Comparison of ENCODE assay signal across 1 cellular context in the genomic region with DNA sequence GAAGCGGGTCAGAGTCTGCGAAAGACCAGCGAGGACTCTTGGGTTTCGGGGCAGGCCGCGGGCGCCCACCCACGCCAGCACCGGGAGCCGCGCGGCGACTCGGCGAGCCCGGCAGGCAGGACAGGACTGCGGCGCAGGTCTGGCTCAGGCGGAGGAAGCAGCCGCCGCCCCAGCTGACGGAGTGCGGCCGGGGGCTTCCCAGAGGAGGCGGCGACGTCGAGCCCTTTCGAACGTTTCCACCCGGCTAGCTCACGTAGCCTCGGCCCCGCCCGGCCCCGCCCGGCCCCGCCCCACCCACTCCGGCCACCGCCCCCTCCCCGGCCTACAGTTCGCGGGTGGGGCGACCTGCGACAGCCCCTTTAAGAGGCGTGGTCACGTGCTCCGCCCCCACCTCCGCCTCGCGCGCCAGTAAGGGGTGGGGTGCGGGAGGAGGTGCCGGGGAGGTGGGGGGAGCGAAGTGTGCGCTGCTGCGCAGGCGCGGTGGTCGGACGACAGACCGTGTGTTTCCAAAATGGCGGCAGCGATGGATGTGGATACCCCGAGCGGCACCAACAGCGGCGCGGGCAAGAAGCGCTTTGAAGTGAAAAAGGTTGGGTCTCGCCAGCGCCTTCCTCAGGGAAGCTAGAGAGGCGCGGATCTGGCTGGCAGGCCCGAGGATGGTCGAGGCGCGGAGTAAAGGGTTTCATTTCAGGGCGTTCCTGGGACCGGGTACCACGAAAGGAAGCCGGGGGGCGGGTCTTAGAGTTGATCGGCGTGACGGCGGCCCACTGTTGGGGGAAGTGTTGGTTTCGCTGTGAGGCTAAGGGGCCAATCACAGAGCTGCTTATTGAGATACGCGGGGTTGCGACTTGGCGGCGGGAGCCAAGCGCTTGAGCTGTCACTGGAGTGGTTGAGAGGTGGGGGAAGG.
TF ChIP-seq lines count a peak whose summit lies in the region.

A gene (plus strand): TSS at position 491 of the 907 bp plus-strand sequence. CDS start 21 bp downstream, at position 512.

TF ChIP-seq in K562, 482 proteins besides CTCF, POLR2A, EP300 and RAD21 (continued from another document and continues in another):
- TF ChIP-seq, protein P1, sequence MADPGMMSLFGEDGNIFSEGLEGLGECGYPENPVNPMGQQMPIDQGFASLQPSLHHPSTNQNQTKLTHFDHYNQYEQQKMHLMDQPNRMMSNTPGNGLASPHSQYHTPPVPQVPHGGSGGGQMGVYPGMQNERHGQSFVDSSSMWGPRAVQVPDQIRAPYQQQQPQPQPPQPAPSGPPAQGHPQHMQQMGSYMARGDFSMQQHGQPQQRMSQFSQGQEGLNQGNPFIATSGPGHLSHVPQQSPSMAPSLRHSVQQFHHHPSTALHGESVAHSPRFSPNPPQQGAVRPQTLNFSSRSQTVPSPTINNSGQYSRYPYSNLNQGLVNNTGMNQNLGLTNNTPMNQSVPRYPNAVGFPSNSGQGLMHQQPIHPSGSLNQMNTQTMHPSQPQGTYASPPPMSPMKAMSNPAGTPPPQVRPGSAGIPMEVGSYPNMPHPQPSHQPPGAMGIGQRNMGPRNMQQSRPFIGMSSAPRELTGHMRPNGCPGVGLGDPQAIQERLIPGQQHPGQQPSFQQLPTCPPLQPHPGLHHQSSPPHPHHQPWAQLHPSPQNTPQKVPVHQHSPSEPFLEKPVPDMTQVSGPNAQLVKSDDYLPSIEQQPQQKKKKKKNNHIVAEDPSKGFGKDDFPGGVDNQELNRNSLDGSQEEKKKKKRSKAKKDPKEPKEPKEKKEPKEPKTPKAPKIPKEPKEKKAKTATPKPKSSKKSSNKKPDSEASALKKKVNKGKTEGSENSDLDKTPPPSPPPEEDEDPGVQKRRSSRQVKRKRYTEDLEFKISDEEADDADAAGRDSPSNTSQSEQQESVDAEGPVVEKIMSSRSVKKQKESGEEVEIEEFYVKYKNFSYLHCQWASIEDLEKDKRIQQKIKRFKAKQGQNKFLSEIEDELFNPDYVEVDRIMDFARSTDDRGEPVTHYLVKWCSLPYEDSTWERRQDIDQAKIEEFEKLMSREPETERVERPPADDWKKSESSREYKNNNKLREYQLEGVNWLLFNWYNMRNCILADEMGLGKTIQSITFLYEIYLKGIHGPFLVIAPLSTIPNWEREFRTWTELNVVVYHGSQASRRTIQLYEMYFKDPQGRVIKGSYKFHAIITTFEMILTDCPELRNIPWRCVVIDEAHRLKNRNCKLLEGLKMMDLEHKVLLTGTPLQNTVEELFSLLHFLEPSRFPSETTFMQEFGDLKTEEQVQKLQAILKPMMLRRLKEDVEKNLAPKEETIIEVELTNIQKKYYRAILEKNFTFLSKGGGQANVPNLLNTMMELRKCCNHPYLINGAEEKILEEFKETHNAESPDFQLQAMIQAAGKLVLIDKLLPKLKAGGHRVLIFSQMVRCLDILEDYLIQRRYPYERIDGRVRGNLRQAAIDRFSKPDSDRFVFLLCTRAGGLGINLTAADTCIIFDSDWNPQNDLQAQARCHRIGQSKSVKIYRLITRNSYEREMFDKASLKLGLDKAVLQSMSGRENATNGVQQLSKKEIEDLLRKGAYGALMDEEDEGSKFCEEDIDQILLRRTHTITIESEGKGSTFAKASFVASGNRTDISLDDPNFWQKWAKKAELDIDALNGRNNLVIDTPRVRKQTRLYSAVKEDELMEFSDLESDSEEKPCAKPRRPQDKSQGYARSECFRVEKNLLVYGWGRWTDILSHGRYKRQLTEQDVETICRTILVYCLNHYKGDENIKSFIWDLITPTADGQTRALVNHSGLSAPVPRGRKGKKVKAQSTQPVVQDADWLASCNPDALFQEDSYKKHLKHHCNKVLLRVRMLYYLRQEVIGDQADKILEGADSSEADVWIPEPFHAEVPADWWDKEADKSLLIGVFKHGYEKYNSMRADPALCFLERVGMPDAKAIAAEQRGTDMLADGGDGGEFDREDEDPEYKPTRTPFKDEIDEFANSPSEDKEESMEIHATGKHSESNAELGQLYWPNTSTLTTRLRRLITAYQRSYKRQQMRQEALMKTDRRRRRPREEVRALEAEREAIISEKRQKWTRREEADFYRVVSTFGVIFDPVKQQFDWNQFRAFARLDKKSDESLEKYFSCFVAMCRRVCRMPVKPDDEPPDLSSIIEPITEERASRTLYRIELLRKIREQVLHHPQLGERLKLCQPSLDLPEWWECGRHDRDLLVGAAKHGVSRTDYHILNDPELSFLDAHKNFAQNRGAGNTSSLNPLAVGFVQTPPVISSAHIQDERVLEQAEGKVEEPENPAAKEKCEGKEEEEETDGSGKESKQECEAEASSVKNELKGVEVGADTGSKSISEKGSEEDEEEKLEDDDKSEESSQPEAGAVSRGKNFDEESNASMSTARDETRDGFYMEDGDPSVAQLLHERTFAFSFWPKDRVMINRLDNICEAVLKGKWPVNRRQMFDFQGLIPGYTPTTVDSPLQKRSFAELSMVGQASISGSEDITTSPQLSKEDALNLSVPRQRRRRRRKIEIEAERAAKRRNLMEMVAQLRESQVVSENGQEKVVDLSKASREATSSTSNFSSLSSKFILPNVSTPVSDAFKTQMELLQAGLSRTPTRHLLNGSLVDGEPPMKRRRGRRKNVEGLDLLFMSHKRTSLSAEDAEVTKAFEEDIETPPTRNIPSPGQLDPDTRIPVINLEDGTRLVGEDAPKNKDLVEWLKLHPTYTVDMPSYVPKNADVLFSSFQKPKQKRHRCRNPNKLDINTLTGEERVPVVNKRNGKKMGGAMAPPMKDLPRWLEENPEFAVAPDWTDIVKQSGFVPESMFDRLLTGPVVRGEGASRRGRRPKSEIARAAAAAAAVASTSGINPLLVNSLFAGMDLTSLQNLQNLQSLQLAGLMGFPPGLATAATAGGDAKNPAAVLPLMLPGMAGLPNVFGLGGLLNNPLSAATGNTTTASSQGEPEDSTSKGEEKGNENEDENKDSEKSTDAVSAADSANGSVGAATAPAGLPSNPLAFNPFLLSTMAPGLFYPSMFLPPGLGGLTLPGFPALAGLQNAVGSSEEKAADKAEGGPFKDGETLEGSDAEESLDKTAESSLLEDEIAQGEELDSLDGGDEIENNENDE (IDR thresholded peaks at IDR 0.05; ENCODE audit: low read depth, low read length) = no peak
- no peak for TF ChIP-seq BDP1 (IDR thresholded peaks at IDR 0.05; ENCODE audit: insufficient read depth, insufficient read length)
- no peak for TF ChIP-seq PHF21A (IDR thresholded peaks at IDR 0.05; ENCODE audit: borderline replicate concordance, low read depth)
- TF ChIP-seq, protein P2, sequence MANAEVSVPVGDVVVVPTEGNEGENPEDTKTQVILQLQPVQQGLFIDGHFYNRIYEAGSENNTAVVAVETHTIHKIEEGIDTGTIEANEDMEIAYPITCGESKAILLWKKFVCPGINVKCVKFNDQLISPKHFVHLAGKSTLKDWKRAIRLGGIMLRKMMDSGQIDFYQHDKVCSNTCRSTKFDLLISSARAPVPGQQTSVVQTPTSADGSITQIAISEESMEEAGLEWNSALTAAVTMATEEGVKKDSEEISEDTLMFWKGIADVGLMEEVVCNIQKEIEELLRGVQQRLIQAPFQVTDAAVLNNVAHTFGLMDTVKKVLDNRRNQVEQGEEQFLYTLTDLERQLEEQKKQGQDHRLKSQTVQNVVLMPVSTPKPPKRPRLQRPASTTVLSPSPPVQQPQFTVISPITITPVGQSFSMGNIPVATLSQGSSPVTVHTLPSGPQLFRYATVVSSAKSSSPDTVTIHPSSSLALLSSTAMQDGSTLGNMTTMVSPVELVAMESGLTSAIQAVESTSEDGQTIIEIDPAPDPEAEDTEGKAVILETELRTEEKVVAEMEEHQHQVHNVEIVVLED (CRISPR knock-in tag; IDR thresholded peaks at IDR 0.05) = 0 out of 2 replicates have a peak, but pooled peaks have one; percentile 9
- TF ChIP-seq, protein P3, sequence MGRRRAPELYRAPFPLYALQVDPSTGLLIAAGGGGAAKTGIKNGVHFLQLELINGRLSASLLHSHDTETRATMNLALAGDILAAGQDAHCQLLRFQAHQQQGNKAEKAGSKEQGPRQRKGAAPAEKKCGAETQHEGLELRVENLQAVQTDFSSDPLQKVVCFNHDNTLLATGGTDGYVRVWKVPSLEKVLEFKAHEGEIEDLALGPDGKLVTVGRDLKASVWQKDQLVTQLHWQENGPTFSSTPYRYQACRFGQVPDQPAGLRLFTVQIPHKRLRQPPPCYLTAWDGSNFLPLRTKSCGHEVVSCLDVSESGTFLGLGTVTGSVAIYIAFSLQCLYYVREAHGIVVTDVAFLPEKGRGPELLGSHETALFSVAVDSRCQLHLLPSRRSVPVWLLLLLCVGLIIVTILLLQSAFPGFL (CRISPR knock-in tag; IDR thresholded peaks at IDR 0.05) = no peak
- TF ChIP-seq, protein P4, sequence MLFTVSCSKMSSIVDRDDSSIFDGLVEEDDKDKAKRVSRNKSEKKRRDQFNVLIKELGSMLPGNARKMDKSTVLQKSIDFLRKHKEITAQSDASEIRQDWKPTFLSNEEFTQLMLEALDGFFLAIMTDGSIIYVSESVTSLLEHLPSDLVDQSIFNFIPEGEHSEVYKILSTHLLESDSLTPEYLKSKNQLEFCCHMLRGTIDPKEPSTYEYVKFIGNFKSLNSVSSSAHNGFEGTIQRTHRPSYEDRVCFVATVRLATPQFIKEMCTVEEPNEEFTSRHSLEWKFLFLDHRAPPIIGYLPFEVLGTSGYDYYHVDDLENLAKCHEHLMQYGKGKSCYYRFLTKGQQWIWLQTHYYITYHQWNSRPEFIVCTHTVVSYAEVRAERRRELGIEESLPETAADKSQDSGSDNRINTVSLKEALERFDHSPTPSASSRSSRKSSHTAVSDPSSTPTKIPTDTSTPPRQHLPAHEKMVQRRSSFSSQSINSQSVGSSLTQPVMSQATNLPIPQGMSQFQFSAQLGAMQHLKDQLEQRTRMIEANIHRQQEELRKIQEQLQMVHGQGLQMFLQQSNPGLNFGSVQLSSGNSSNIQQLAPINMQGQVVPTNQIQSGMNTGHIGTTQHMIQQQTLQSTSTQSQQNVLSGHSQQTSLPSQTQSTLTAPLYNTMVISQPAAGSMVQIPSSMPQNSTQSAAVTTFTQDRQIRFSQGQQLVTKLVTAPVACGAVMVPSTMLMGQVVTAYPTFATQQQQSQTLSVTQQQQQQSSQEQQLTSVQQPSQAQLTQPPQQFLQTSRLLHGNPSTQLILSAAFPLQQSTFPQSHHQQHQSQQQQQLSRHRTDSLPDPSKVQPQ (CRISPR knock-in tag; IDR thresholded peaks at IDR 0.05; ENCODE audit: borderline replicate concordance) = no peak
- TF ChIP-seq CSDE1 (IDR thresholded peaks at IDR 0.05) = no peak
- no peak for TF ChIP-seq RFX7 (CRISPR knock-in tag; IDR thresholded peaks at IDR 0.05)
- peak; percentile 98 for TF ChIP-seq C11orf30 (IDR thresholded peaks at IDR 0.05; ENCODE audit: low read depth)
- TF ChIP-seq, protein P5, sequence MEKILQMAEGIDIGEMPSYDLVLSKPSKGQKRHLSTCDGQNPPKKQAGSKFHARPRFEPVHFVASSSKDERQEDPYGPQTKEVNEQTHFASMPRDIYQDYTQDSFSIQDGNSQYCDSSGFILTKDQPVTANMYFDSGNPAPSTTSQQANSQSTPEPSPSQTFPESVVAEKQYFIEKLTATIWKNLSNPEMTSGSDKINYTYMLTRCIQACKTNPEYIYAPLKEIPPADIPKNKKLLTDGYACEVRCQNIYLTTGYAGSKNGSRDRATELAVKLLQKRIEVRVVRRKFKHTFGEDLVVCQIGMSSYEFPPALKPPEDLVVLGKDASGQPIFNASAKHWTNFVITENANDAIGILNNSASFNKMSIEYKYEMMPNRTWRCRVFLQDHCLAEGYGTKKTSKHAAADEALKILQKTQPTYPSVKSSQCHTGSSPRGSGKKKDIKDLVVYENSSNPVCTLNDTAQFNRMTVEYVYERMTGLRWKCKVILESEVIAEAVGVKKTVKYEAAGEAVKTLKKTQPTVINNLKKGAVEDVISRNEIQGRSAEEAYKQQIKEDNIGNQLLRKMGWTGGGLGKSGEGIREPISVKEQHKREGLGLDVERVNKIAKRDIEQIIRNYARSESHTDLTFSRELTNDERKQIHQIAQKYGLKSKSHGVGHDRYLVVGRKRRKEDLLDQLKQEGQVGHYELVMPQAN (IDR thresholded peaks at IDR 0.05; ENCODE audit: borderline replicate concordance) = peak; percentile 19; the same call in 1 of the 2 replicates
- TF ChIP-seq ZNF780A (CRISPR knock-in tag; IDR thresholded peaks at IDR 0.05) = no peak
- TF ChIP-seq ZNF124 (CRISPR knock-in tag; IDR thresholded peaks at IDR 0.05) = no peak
- TF ChIP-seq, protein P6, sequence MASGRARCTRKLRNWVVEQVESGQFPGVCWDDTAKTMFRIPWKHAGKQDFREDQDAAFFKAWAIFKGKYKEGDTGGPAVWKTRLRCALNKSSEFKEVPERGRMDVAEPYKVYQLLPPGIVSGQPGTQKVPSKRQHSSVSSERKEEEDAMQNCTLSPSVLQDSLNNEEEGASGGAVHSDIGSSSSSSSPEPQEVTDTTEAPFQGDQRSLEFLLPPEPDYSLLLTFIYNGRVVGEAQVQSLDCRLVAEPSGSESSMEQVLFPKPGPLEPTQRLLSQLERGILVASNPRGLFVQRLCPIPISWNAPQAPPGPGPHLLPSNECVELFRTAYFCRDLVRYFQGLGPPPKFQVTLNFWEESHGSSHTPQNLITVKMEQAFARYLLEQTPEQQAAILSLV (tag; IDR thresholded peaks at IDR 0.05) = no peak
- TF ChIP-seq BRF1 (IDR thresholded peaks at IDR 0.05; ENCODE audit: borderline replicate concordance, extremely low read depth, insufficient read length) = no peak
- TF ChIP-seq, protein P7, sequence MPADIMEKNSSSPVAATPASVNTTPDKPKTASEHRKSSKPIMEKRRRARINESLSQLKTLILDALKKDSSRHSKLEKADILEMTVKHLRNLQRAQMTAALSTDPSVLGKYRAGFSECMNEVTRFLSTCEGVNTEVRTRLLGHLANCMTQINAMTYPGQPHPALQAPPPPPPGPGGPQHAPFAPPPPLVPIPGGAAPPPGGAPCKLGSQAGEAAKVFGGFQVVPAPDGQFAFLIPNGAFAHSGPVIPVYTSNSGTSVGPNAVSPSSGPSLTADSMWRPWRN (IDR thresholded peaks at IDR 0.05; ENCODE audit: low read depth) = no peak
- TF ChIP-seq ZNF76 (CRISPR knock-in tag; IDR thresholded peaks at IDR 0.05; ENCODE audit: borderline replicate concordance) = no peak
- TF ChIP-seq, protein P8, sequence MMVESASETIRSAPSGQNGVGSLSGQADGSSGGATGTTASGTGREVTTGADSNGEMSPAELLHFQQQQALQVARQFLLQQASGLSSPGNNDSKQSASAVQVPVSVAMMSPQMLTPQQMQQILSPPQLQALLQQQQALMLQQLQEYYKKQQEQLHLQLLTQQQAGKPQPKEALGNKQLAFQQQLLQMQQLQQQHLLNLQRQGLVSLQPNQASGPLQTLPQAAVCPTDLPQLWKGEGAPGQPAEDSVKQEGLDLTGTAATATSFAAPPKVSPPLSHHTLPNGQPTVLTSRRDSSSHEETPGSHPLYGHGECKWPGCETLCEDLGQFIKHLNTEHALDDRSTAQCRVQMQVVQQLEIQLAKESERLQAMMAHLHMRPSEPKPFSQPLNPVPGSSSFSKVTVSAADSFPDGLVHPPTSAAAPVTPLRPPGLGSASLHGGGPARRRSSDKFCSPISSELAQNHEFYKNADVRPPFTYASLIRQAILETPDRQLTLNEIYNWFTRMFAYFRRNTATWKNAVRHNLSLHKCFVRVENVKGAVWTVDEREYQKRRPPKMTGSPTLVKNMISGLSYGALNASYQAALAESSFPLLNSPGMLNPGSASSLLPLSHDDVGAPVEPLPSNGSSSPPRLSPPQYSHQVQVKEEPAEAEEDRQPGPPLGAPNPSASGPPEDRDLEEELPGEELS (CRISPR knock-in tag; IDR thresholded peaks at IDR 0.05; ENCODE audit: borderline replicate concordance) = no peak
- TF ChIP-seq NONO (IDR thresholded peaks at IDR 0.05; ENCODE audit: low read depth in 2 of 2, low read length in 1 of 2) = peak; percentile 28 to 79; a peak in 2 of 4 replicates
- peak; percentile 77 for TF ChIP-seq CHD2 (IDR thresholded peaks at IDR 0.05; ENCODE audit: low read depth, low read length)
- TF ChIP-seq NCOA4 (IDR thresholded peaks at IDR 0.05; ENCODE audit: partially characterized antibody) = no peak
- no peak for TF ChIP-seq ZNF347 (CRISPR knock-in tag; IDR thresholded peaks at IDR 0.05; ENCODE audit: low read depth)
- TF ChIP-seq JUNB (CRISPR knock-in tag; conservative IDR thresholded peaks at IDR 0.05) = no peak
- TF ChIP-seq ESRRA (IDR thresholded peaks at IDR 0.05; ENCODE audit: borderline replicate concordance, low read depth) = 0 out of 2 replicates have a peak, but pooled peaks have one; percentile 15
- TF ChIP-seq POLR3A (IDR thresholded peaks at IDR 0.05; ENCODE audit: borderline replicate concordance, extremely low read depth, insufficient read depth, insufficient read length) = no peak
- TF ChIP-seq TAF9B (IDR thresholded peaks at IDR 0.05; ENCODE audit: partially characterized antibody) = peak; percentile 96
- TF ChIP-seq U2AF1 (optimal IDR thresholded peaks at IDR 0.05; ENCODE audit: low read depth, low read length) = no peak
